In the genomic region with DNA sequence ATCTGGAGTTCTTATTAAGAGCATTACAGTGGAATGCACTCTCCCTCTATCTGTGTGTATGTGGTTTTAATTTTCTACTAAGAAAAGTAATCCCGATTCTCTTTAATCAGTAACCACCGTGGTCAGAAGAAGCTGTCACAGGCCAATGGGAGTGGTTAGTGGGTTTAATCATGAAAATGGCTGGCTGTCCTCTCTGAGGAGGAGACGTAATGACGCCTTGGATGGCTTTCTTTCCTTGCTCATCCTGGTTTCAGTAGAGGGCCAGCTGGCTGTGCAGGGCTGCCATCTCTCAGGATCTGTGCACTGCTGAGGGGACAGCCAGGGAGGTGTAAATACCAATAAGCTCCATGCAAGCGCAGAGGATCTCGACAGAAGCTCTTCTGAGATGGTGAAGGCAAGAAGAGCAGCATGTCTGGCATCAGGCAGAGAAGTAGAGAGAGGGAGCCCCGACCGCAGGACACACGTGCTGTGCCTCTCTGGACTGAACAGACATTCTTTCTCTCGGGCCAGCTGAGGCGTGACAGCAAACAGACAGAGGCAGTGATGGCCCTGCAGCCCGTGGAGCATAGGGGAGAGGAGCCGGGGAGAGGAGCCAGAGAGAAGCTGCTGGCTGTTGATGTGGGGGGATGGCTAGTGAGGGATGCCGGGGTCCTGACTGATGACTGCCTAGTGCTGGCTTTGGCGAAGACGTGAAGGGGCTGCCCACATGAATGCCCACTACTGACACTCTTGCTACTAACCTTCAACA, we compare ENCODE assay signal across 1 cellular context.
TF ChIP-seq lines count a peak whose summit lies in the region.

No MANE protein-coding gene starts in this region.

TF ChIP-seq in GM23338, 12 proteins besides CTCF, POLR2A, EP300 and RAD21 (continued from another document):
- TF ChIP-seq, protein P1, sequence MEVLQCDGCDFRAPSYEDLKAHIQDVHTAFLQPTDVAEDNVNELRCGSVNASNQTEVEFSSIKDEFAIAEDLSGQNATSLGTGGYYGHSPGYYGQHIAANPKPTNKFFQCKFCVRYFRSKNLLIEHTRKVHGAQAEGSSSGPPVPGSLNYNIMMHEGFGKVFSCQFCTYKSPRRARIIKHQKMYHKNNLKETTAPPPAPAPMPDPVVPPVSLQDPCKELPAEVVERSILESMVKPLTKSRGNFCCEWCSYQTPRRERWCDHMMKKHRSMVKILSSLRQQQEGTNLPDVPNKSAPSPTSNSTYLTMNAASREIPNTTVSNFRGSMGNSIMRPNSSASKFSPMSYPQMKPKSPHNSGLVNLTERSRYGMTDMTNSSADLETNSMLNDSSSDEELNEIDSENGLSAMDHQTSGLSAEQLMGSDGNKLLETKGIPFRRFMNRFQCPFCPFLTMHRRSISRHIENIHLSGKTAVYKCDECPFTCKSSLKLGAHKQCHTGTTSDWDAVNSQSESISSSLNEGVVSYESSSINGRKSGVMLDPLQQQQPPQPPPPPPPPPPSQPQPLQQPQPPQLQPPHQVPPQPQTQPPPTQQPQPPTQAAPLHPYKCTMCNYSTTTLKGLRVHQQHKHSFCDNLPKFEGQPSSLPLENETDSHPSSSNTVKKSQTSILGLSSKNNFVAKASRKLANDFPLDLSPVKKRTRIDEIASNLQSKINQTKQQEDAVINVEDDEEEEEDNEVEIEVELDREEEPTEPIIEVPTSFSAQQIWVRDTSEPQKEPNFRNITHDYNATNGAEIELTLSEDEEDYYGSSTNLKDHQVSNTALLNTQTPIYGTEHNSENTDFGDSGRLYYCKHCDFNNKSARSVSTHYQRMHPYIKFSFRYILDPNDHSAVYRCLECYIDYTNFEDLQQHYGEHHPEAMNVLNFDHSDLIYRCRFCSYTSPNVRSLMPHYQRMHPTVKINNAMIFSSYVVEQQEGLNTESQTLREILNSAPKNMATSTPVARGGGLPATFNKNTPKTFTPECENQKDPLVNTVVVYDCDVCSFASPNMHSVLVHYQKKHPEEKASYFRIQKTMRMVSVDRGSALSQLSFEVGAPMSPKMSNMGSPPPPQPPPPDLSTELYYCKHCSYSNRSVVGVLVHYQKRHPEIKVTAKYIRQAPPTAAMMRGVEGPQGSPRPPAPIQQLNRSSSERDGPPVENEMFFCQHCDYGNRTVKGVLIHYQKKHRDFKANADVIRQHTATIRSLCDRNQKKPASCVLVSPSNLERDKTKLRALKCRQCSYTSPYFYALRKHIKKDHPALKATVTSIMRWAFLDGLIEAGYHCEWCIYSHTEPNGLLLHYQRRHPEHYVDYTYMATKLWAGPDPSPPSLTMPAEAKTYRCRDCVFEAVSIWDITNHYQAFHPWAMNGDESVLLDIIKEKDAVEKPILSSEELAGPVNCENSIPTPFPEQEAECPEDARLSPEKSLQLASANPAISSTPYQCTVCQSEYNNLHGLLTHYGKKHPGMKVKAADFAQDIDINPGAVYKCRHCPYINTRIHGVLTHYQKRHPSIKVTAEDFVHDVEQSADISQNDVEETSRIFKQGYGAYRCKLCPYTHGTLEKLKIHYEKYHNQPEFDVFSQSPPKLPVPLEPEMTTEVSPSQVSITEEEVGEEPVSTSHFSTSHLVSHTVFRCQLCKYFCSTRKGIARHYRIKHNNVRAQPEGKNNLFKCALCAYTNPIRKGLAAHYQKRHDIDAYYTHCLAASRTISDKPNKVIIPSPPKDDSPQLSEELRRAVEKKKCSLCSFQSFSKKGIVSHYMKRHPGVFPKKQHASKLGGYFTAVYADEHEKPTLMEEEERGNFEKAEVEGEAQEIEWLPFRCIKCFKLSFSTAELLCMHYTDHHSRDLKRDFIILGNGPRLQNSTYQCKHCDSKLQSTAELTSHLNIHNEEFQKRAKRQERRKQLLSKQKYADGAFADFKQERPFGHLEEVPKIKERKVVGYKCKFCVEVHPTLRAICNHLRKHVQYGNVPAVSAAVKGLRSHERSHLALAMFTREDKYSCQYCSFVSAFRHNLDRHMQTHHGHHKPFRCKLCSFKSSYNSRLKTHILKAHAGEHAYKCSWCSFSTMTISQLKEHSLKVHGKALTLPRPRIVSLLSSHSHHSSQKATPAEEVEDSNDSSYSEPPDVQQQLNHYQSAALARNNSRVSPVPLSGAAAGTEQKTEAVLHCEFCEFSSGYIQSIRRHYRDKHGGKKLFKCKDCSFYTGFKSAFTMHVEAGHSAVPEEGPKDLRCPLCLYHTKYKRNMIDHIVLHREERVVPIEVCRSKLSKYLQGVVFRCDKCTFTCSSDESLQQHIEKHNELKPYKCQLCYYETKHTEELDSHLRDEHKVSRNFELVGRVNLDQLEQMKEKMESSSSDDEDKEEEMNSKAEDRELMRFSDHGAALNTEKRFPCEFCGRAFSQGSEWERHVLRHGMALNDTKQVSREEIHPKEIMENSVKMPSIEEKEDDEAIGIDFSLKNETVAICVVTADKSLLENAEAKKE (CRISPR knock-in tag; IDR thresholded peaks at IDR 0.05) = no peak
- TF ChIP-seq EZH2 (IDR thresholded peaks at IDR 0.05; ENCODE audit: low read depth, unreplicated experiment) (no peak), NANOG (IDR thresholded peaks at IDR 0.05; ENCODE audit: borderline replicate concordance) (no peak), ZNF331 (CRISPR knock-in tag; IDR thresholded peaks at IDR 0.05; ENCODE audit: low read depth) (no peak), CREB1 (CRISPR knock-in tag; IDR thresholded peaks at IDR 0.05; ENCODE audit: low read depth) (no peak), ZNF114 (CRISPR knock-in tag; IDR thresholded peaks at IDR 0.05) (no peak)
